In genomic region chr12:55996715-55997534, GRCh38 we compare ENCODE assay signal across 8 cellular contexts. TPM values are rescaled to one million over a fixed set of nuclear protein-coding genes. Genes with fewer than 3 reads are reported as not detected.
DNase-seq lines count a peak whose midpoint lies in the region; ATAC-seq and TF ChIP-seq lines count a peak whose summit lies in the region.

Gene SUOX, plus strand, starts transcription at chr12:55997276. Its CDS starts 4,946 bp downstream, at chr12:56002222.

- WGBS in transverse colon (ENCODE audit: low coverage in 1 of 2), 2 donors: 0 to 3% methylated on average over 4 to 27 of the region's 27 CpGs

- CTCF ChIA-PET in activated CD8-positive, alpha-beta T cell treated with anti-CD3 and anti-CD28 coated beads for 36 hours (lab: Charles Lee): interaction anchor here (0.7 to 6.2 kb wide), 36 partner anchors 9 to 282 kb away, joined by 3 to 88 read pairs (median 6); partner anchors contain the start of genes IKZF4, ORMDL2, PA2G4 and RAB5B

- H2AFZ ChIP-seq in fibroblast of lung (ENCODE audit: low read length): peak within 1 kb of the TSS; percentile 79

- peak within 1 kb of the TSS; percentile 51 for H3K27ac Mint-ChIP-seq in activated CD8-positive, alpha-beta T cell treated with anti-CD3 and anti-CD28 coated beads for 36 hours

- no peaks in the 10 kb centered on the region for H3K9me3 Mint-ChIP-seq in activated CD8-positive, alpha-beta T cell treated with anti-CD3 and anti-CD28 coated beads for 36 hours

- peak; percentile 100 for ATAC-seq in HG03175 (IDR thresholded peaks at IDR 0.05; ENCODE audit: unreplicated experiment)
- peak; percentile 88 for ATAC-seq in activated CD8-positive, alpha-beta T cell treated with anti-CD3 and anti-CD28 coated beads for 36 hours

- peaks cover 24% of the 10 kb centered on the region for H3K4me1 Mint-ChIP-seq in activated CD8-positive, alpha-beta T cell treated with anti-CD3 and anti-CD28 coated beads for 36 hours (ENCODE audit: low read depth)

- H3K4me2 ChIP-seq in fibroblast of lung (ENCODE audit: extremely low read depth, insufficient read depth, low read length): peak within 1 kb of the TSS; percentile 96

- TF ChIP-seq EP300 in transverse colon (IDR thresholded peaks at IDR 0.05; ENCODE audit: low read depth): no peak

- H3K9me3 ChIP-seq in fibroblast of lung (ENCODE audit: control insufficient read depth, insufficient read depth, low read depth, low read length): no peaks in the 10 kb centered on the region
- H3K9me3 ChIP-seq in mucosa of rectum (ENCODE audit: control insufficient read depth in 2 of 2, low read length in 2 of 2): no peaks in the 10 kb centered on the region
- no peaks in the 10 kb centered on the region for H3K9me3 ChIP-seq in transverse colon

- TF ChIP-seq POLR2A in GM19193 (IDR thresholded peaks at IDR 0.05; ENCODE audit: extremely low read depth, insufficient read depth, insufficient read length) (peak; percentile 71), transverse colon (IDR thresholded peaks at IDR 0.05) (peak; percentile 83)

- H3K27me3 ChIP-seq in fibroblast of lung (ENCODE audit: control insufficient read depth, insufficient read depth, low read length): no peaks in the 10 kb centered on the region
- no peaks in the 10 kb centered on the region for H3K27me3 ChIP-seq in mucosa of rectum (ENCODE audit: control insufficient read depth in 2 of 2, insufficient read depth in 2 of 2, low read length in 2 of 2)
- H3K27me3 ChIP-seq in transverse colon: no peaks in the 10 kb centered on the region

- peaks cover 12% of the 10 kb centered on the region for H3K36me3 Mint-ChIP-seq in activated CD8-positive, alpha-beta T cell treated with anti-CD3 and anti-CD28 coated beads for 36 hours (ENCODE audit: low read depth)

- H3K9ac ChIP-seq in fibroblast of lung (ENCODE audit: insufficient read depth, low read length) (peak within 1 kb of the TSS; percentile 60), mucosa of rectum (ENCODE audit: low read depth in 1 of 2, low read length in 2 of 2) (peak within 1 kb of the TSS; percentile 87 to 99)

- H4K20me1 ChIP-seq in fibroblast of lung (ENCODE audit: control insufficient read depth, extremely low read depth, insufficient read depth, low read length): no peaks in the 10 kb centered on the region

- H3K4me3 Mint-ChIP-seq in activated CD8-positive, alpha-beta T cell treated with anti-CD3 and anti-CD28 coated beads for 36 hours: peak within 1 kb of the TSS; percentile 74

- H3K27ac ChIP-seq in fibroblast of lung (ENCODE audit: insufficient read depth, low read length) (peak within 1 kb of the TSS; percentile 51), mucosa of rectum (ENCODE audit: low read depth in 2 of 2, low read length in 2 of 2) (peak within 1 kb of the TSS; percentile 82 to 86), transverse colon (peak within 1 kb of the TSS; percentile 87 to 92 (median 90))

- in situ Hi-C loops in transverse colon (cut with MboI; ENCODE audit: low pct_ligation_motif_present in 1 of 4, low pct_unique_long_range_greater_than_20kb in 1 of 4, low sequenced_read_pairs in 3 of 4): loop anchor here in 1 of 4 donors (10.0 kb wide), 1 partner anchor 48 kb away; the partner anchor contains the start of gene RPS26

- DNase-seq in COR-L47 (lab: John Stamatoyannopoulos, UW): peak; percentile 88
- DNase-seq in NCI-H2227 (lab: John Stamatoyannopoulos, UW; ENCODE audit: unreplicated experiment): peak; percentile 89
- DNase-seq in activated CD8-positive, alpha-beta T cell treated with anti-CD3 and anti-CD28 coated beads for 36 hours: peak; percentile 65
- DNase-seq in fibroblast of lung (ENCODE audit: low read depth in 2 of 2): peak; percentile 97 to 98
- peak; percentile 97 for DNase-seq in transverse colon

- intact Hi-C loops in activated CD8-positive, alpha-beta T cell treated with anti-CD3 and anti-CD28 coated beads for 36 hours (cut with micrococcal nuclease): loop anchor here (2.0 kb wide), 2 partner anchors 32 to 44 kb away; partner anchors contain the start of gene RPS26
- intact Hi-C loops in transverse colon (cut with DNase I; ENCODE audit: low total_unique reads): no loop called here

- H3K4me1 ChIP-seq in fibroblast of lung (ENCODE audit: control insufficient read depth, extremely low read depth, insufficient read depth, low read length): no peaks in the 10 kb centered on the region
- peaks cover 14 to 16% of the 10 kb centered on the region in 2 donors for H3K4me1 ChIP-seq in mucosa of rectum (ENCODE audit: control insufficient read depth in 2 of 2, insufficient read depth in 2 of 2, low read length in 2 of 2)
- H3K4me1 ChIP-seq in transverse colon: peaks cover 0 to 40% (median 26%) of the 10 kb centered on the region in 4 donors

- H3K27me3 Mint-ChIP-seq in activated CD8-positive, alpha-beta T cell treated with anti-CD3 and anti-CD28 coated beads for 36 hours: peaks cover 11% of the 10 kb centered on the region

- peak within 1 kb of the TSS; percentile 65 to 97 (median 93) for H3K4me3 ChIP-seq in fibroblast of lung (replicated peaks in 1 of 4; ENCODE audit: control extremely low read depth in 1 of 4, insufficient read depth in 1 of 4, low read depth in 3 of 4, low read length in 4 of 4)
- H3K4me3 ChIP-seq in mucosa of rectum (ENCODE audit: low read length in 2 of 2): peak within 1 kb of the TSS; percentile 92 to 99
- H3K4me3 ChIP-seq in transverse colon: peak within 1 kb of the TSS; percentile 54 to 67 (median 56)

- H3K36me3 ChIP-seq in fibroblast of lung (ENCODE audit: control insufficient read depth, insufficient read depth, low read length) (no peaks in the 10 kb centered on the region), mucosa of rectum (ENCODE audit: control insufficient read depth in 2 of 2, insufficient read depth in 2 of 2, low read length in 2 of 2) (peaks cover 22 to 29% of the 10 kb centered on the region in 2 donors), transverse colon (peaks cover 0 to 25% (median 9%) of the 10 kb centered on the region in 4 donors)

- H3K79me2 ChIP-seq in fibroblast of lung (ENCODE audit: control insufficient read depth, insufficient read depth, low read length): peaks cover 2% of the 10 kb centered on the region

- POLR2A ChIA-PET in activated CD8-positive, alpha-beta T cell treated with anti-CD3 and anti-CD28 coated beads for 36 hours (lab: Charles Lee): interaction anchor here (0.9 to 2.8 kb wide), 4 partner anchors 10 to 108 kb away, joined by 3 to 17 read pairs (median 6); partner anchors contain the start of gene PA2G4

- TF ChIP-seq CTCF in activated CD8-positive, alpha-beta T cell treated with anti-CD3 and anti-CD28 coated beads for 36 hours (IDR thresholded peaks at IDR 0.05): no peak
- TF ChIP-seq CTCF in fibroblast of lung (conservative IDR thresholded peaks at IDR 0.05 in 1 of 2, IDR thresholded peaks at IDR 0.05 in 1 of 2; ENCODE audit: low read depth in 1 of 2, low read length in 2 of 2) (no peak), transverse colon (IDR thresholded peaks at IDR 0.05) (no peak)

RNA-seq across cellular contexts. Expression of gene SUOX, which starts in this region (rescaled TPM):
- 1 to 10 TPM; 4.6 to 6.2 TPM for total RNA-seq in activated CD8-positive, alpha-beta T cell treated with anti-CD3 and anti-CD28 coated beads for 36 hours
- total RNA-seq in fibroblast of lung: 9.2 and 11.6 TPM in 2 replicates
- 11.1 and 15.0 TPM in 2 replicates for polyA plus RNA-seq in fibroblast of lung
- polyA plus RNA-seq in fibroblast of lung (2012): 9.3 and 13.5 TPM in 2 replicates
- 18.1 and 48.6 TPM in 2 replicates for polyA minus RNA-seq in fibroblast of lung (ENCODE audit: low replicate concordance)
- 10 to 100 TPM; 30.1 to 45.3 (median 33.9) TPM for total RNA-seq in transverse colon

Comparison
In these comparisons a context has a peak if more than half of its experiments do, and no peak if none do; other contexts are left out.
1. Peak in every context shown above with its lines: DNase-seq, ATAC-seq, H3K4me3 ChIP-seq and H3K27ac ChIP-seq.